8 cellular contexts compared by ENCODE assay signal in genomic region chr9:98943682-98944129, GRCh38. TPM values are rescaled to one million over a fixed set of nuclear protein-coding genes. Genes with fewer than 3 reads are reported as not detected.
DNase-seq lines count a peak whose midpoint lies in the region; ATAC-seq and TF ChIP-seq lines count a peak whose summit lies in the region.

COL15A1 (plus strand) TSS chr9:98943907; CDS start chr9:98944062, 155 bp downstream.

- H3K36me3 ChIP-seq in SJCRH30 (no peaks in the 10 kb centered on the region), trophoblast cell (ENCODE audit: control insufficient read depth in 1 of 2, insufficient read depth in 2 of 2, low read length in 2 of 2) (no peaks in the 10 kb centered on the region)

- H2BK120ac ChIP-seq in trophoblast cell (ENCODE audit: insufficient read depth, low read length, poor library complexity): no peak within 1 kb of the TSS

- no peak within 1 kb of the TSS for H4K12ac ChIP-seq in trophoblast cell (ENCODE audit: low read depth, low read length)

- H2AFZ ChIP-seq in trophoblast cell (ENCODE audit: insufficient read depth, low read length, poor library complexity): no peak within 1 kb of the TSS

- H2AK5ac ChIP-seq in trophoblast cell (ENCODE audit: low read length): no peak within 1 kb of the TSS

- H3K4me3 ChIP-seq in SJCRH30: peak within 1 kb of the TSS; percentile 57
- peak within 1 kb of the TSS; percentile 46 for H3K4me3 ChIP-seq in trophoblast cell (ENCODE audit: low read depth, low read length)

- no peak within 1 kb of the TSS for H4K91ac ChIP-seq in trophoblast cell (ENCODE audit: low read depth, low read length)

- peak within 1 kb of the TSS; percentile 66 for H3K4me2 ChIP-seq in trophoblast cell (ENCODE audit: low read length)

- no peak within 1 kb of the TSS for H3K14ac ChIP-seq in trophoblast cell (ENCODE audit: low read length)

- no CpG with 5 or more reads among the region's 65 CpGs for WGBS in trophoblast cell (ENCODE audit: extremely low coverage, insufficient coverage, insufficient read length)

- peak; percentile 34 for ATAC-seq in foreskin keratinocyte
- no peak for ATAC-seq in GM19397 (IDR thresholded peaks at IDR 0.05; ENCODE audit: unreplicated experiment)

- H3K79me2 ChIP-seq in trophoblast cell (ENCODE audit: control insufficient read depth, insufficient read depth, low read length, poor library complexity): no peaks in the 10 kb centered on the region

- DNase-seq in EH (ENCODE audit: low read depth) (peak; percentile 41), SJCRH30 (peak in 1 of 2 experiments; percentile 49), foreskin keratinocyte (no peak), trophoblast cell (no peak), medulla oblongata (ENCODE audit: extremely low spot score) (no peak), NCI-H1930 (lab: John Stamatoyannopoulos, UW) (no peak), A172 (ENCODE audit: low spot score) (no peak)

- no peak within 1 kb of the TSS for H3K23ac ChIP-seq in trophoblast cell (ENCODE audit: low read length)

- H3K9ac ChIP-seq in trophoblast cell (ENCODE audit: low read length): no peak within 1 kb of the TSS

- H3K79me1 ChIP-seq in trophoblast cell (ENCODE audit: low read length): no peaks in the 10 kb centered on the region

- no peak within 1 kb of the TSS for H2BK5ac ChIP-seq in trophoblast cell (ENCODE audit: low read depth, low read length, poor library complexity)

- no peak within 1 kb of the TSS for H4K8ac ChIP-seq in trophoblast cell (ENCODE audit: low read depth, low read length)

- no peak within 1 kb of the TSS for H3K18ac ChIP-seq in trophoblast cell (ENCODE audit: low read length)

- H2BK12ac ChIP-seq in trophoblast cell (ENCODE audit: low read length): no peak within 1 kb of the TSS

- TF ChIP-seq CTCF in foreskin keratinocyte (conservative IDR thresholded peaks at IDR 0.05): no peak

- H3K27me3 ChIP-seq in SJCRH30 (peaks cover 10% of the 10 kb centered on the region; the same call in 1 of the 2 replicates), foreskin keratinocyte (peaks cover 81% of the 10 kb centered on the region), trophoblast cell (ENCODE audit: insufficient read depth, low read length) (peaks cover 39% of the 10 kb centered on the region)

- H3K9me3 ChIP-seq in SJCRH30 (replicated peaks) (no peaks in the 10 kb centered on the region), trophoblast cell (ENCODE audit: insufficient read depth, low read depth, low read length) (peaks cover 2% of the 10 kb centered on the region)

- no peak within 1 kb of the TSS for H3K27ac ChIP-seq in SJCRH30
- H3K27ac ChIP-seq in foreskin keratinocyte: no peak within 1 kb of the TSS
- no peak within 1 kb of the TSS for H3K27ac ChIP-seq in trophoblast cell (ENCODE audit: low read depth, low read length)

- no peak within 1 kb of the TSS for H3K4ac ChIP-seq in trophoblast cell (ENCODE audit: low read depth, low read length)

- H3K4me1 ChIP-seq in SJCRH30 (peaks cover 6% of the 10 kb centered on the region; the same call in 1 of the 2 replicates), foreskin keratinocyte (no peaks in the 10 kb centered on the region), trophoblast cell (ENCODE audit: control insufficient read depth in 1 of 2, insufficient read depth in 2 of 2, low read length in 2 of 2) (peaks cover 5 to 6% of the 10 kb centered on the region in 2 experiments)

RNA-seq across cellular contexts. Expression of gene COL15A1, which starts in this region (rescaled TPM):
- total RNA-seq in SJCRH30 (2014; rRNA removed; shearing (Covaris generic)): 7.5 and 7.6 TPM in 2 replicates
- total RNA-seq in foreskin keratinocyte: not detected in 2 replicates
- polyA plus RNA-seq in foreskin keratinocyte: 0.01 TPM in 1 of 2 replicates, not detected in the other
- polyA plus RNA-seq in trophoblast cell (2013): 0.51 and 0.57 TPM in 2 replicates
- total RNA-seq in A172 (2014; rRNA removed; shearing (Covaris generic)): 0.09 and 0.12 TPM in 2 replicates

Comparison
In these comparisons a context has a peak if more than half of its experiments do, and no peak if none do; other contexts are left out.
1. Peak in ATAC-seq in foreskin keratinocyte; RNA of the gene not detected or under 1 TPM.